1 cellular context compared by ENCODE assay signal in genomic region chr1:207021876-207022596, GRCh38.
TF ChIP-seq lines count a peak whose summit lies in the region.

No MANE protein-coding gene starts in this region.

TF ChIP-seq in HepG2, 621 proteins besides CTCF, POLR2A, EP300 and RAD21:
- TF ChIP-seq ZNF570 (CRISPR knock-in tag; IDR thresholded peaks at IDR 0.05; ENCODE audit: borderline replicate concordance) (no peak), ZNF180 (CRISPR knock-in tag; IDR thresholded peaks at IDR 0.05; ENCODE audit: borderline replicate concordance, low read depth) (no peak), ZNF160 (CRISPR knock-in tag; IDR thresholded peaks at IDR 0.05) (no peak), ZNF777 (CRISPR knock-in tag; IDR thresholded peaks at IDR 0.05) (0 out of 2 replicates have a peak, but pooled peaks have one; percentile 5), ZSCAN21 (CRISPR knock-in tag; IDR thresholded peaks at IDR 0.05; ENCODE audit: borderline replicate concordance) (no peak), SP4 (CRISPR knock-in tag; IDR thresholded peaks at IDR 0.05) (no peak), ZBTB33 (CRISPR knock-in tag; IDR thresholded peaks at IDR 0.05) (no peak), ZBTB26 (CRISPR knock-in tag; IDR thresholded peaks at IDR 0.05; ENCODE audit: borderline replicate concordance) (peak; percentile 19; the same call in 1 of the 2 replicates), ZNF552 (CRISPR knock-in tag; IDR thresholded peaks at IDR 0.05; ENCODE audit: borderline replicate concordance) (no peak), PREB (CRISPR knock-in tag; IDR thresholded peaks at IDR 0.05) (no peak), HNRNPL (IDR thresholded peaks at IDR 0.05; ENCODE audit: low read depth, low read length) (no peak), CBX1 (IDR thresholded peaks at IDR 0.05; ENCODE audit: low read depth) (no peak), ZNF687 (CRISPR knock-in tag; IDR thresholded peaks at IDR 0.05) (peak; percentile 23; the same call in 1 of the 2 replicates), FOSL1 (CRISPR knock-in tag; IDR thresholded peaks at IDR 0.05; ENCODE audit: borderline replicate concordance) (no peak), ZNF143 (CRISPR knock-in tag; IDR thresholded peaks at IDR 0.05) (0 out of 2 replicates have a peak, but pooled peaks have one; percentile 24)
